Comparison of ENCODE assay signal across 8 cellular contexts in the genomic region with DNA sequence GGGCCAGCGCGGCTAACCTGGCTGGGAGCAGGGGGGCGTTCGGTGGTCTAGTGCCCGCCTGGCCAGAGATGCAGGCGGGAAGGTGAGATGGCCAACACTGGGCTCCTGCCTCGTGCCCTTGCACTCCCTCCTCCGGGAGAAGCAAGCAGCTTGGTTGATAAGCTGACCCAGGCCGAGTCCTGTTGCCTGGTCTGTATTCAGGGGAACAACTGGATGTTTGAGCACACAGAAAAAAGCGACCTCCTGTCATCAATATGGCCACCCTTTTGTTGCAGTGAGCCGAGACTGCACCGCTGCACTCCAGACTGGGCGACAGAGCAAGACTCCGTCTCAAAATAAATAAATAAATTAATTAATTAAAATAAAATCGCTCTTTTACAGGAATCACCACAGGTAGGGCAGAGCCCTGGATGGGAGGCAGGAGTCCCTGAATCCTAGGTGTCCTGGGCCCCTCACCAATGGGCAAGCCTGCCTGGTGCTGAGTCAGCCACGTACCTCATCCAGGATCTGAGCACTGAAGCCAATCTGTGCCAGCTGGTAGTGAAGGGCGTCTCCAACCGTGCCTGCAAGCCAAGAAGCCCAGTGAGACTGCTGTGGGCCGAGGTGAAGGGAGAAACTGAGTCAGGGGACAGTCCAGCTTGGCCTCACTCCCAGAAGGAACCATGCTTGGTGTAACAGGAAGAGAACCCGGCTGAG. TPM values are rescaled to one million over a fixed set of nuclear protein-coding genes. Genes with fewer than 3 reads are reported as not detected.
DNase-seq lines count a peak whose midpoint lies in the region; ATAC-seq and TF ChIP-seq lines count a peak whose summit lies in the region.

No MANE protein-coding gene starts in this region.

- TF ChIP-seq CTCF in neural cell (IDR thresholded peaks at IDR 0.05; ENCODE audit: poor library complexity, severe bottlenecking) (no peak), omental fat pad (IDR thresholded peaks at IDR 0.05) (no peak)

- H4K20me1 ChIP-seq in neural cell (ENCODE audit: insufficient read depth) = no peaks in the 10 kb centered on the region

- DNase-seq in CD8-positive, alpha-beta memory T cell = no peak
- no peak for DNase-seq in omental fat pad (ENCODE audit: low spot score)
- DNase-seq in LoVo (ENCODE audit: low spot score) = no peak
- no peak for DNase-seq in NCI-H774 (lab: John Stamatoyannopoulos, UW)

- H3K4me1 ChIP-seq in CD8-positive, alpha-beta memory T cell (ENCODE audit: insufficient read depth, low read length) = peaks cover 24% of the 10 kb centered on the region
- peaks cover 0 to 7% of the 10 kb centered on the region in 2 donors for H3K4me1 ChIP-seq in duodenal mucosa (ENCODE audit: control insufficient read depth in 1 of 2, insufficient read depth in 2 of 2, low read length in 2 of 2)

- no peaks in the 10 kb centered on the region for H3K9me2 ChIP-seq in neural cell (ENCODE audit: insufficient read depth, low read length)

- POLR2A ChIA-PET in CD8-positive, alpha-beta memory T cell (lab: Charles Lee) = interaction anchor here (0.5 to 0.6 kb wide), 3 partner anchors 34 to 1991 kb away, joined by 3 to 6 read pairs (median 5); no protein-coding TSS in a partner anchor

- no peaks in the 10 kb centered on the region for H3K9me3 Mint-ChIP-seq in CD8-positive, alpha-beta memory T cell
- peaks cover 0 to 4% (median 0%) of the 10 kb centered on the region in 3 donors for H3K9me3 Mint-ChIP-seq in IgD-negative memory B cell

- H3K4me3 Mint-ChIP-seq in CD8-positive, alpha-beta memory T cell = peak overlapping the region in 5 of 7 donors; percentile 15 to 83 (median 23)
- peak overlapping the region; percentile 40 to 68 (median 60) for H3K4me3 Mint-ChIP-seq in IgD-negative memory B cell

- H3K79me2 ChIP-seq in neural cell (replicated peaks; ENCODE audit: insufficient read depth, low read length) = no peaks in the 10 kb centered on the region

- H3K27ac ChIP-seq in CD8-positive, alpha-beta memory T cell (ENCODE audit: low read depth, low read length) = peak overlapping the region; percentile 59
- H3K27ac ChIP-seq in duodenal mucosa (ENCODE audit: low read depth, low read length) (peak overlapping the region; percentile 42), neural cell (ENCODE audit: low read length) (no peak overlapping the region)

- no peaks in the 10 kb centered on the region for H3K36me3 ChIP-seq in CD8-positive, alpha-beta memory T cell (ENCODE audit: insufficient read depth, low read length)
- no peaks in the 10 kb centered on the region for H3K36me3 ChIP-seq in duodenal mucosa (ENCODE audit: control insufficient read depth in 1 of 2, insufficient read depth in 2 of 2, low read length in 2 of 2)
- H3K36me3 ChIP-seq in neural cell (ENCODE audit: insufficient read depth, low read length) = no peaks in the 10 kb centered on the region

- no peaks in the 10 kb centered on the region for H3F3A ChIP-seq in neural cell (ENCODE audit: insufficient read depth, low read length, poor library complexity, severe bottlenecking)

- no peak overlapping the region for H3K4me2 ChIP-seq in neural cell (ENCODE audit: low read length)

- no peak overlapping the region for H2AFZ ChIP-seq in neural cell (ENCODE audit: low read depth, low read length)

- H3K27me3 Mint-ChIP-seq in CD8-positive, alpha-beta memory T cell = no peaks in the 10 kb centered on the region
- H3K27me3 Mint-ChIP-seq in IgD-negative memory B cell = no peaks in the 10 kb centered on the region

- CTCF ChIA-PET in CD8-positive, alpha-beta memory T cell (lab: Charles Lee) = interaction anchor here (1.2 to 9.8 kb wide), 3 partner anchors 11 to 72 kb away, joined by 3 to 85 read pairs (median 7); no protein-coding TSS in a partner anchor

- H3K9ac ChIP-seq in duodenal mucosa (ENCODE audit: low read depth in 1 of 2, low read length in 2 of 2) (peak overlapping the region; percentile 52 to 70), neural cell (ENCODE audit: low read length) (peak overlapping the region; percentile 23)

- H3K27me3 ChIP-seq in CD8-positive, alpha-beta memory T cell (ENCODE audit: insufficient read depth, low read length, poor library complexity, severe bottlenecking) = no peaks in the 10 kb centered on the region
- H3K27me3 ChIP-seq in duodenal mucosa (ENCODE audit: control insufficient read depth in 1 of 2, insufficient read depth in 2 of 2, low read length in 2 of 2) (no peaks in the 10 kb centered on the region), neural cell (ENCODE audit: insufficient read depth, low read depth, low read length) (no peaks in the 10 kb centered on the region)

- H3K27ac Mint-ChIP-seq in CD8-positive, alpha-beta memory T cell = peak overlapping the region in 7 of 8 donors; percentile 42 to 86 (median 74)
- H3K27ac Mint-ChIP-seq in IgD-negative memory B cell = peak overlapping the region in 2 of 3 donors; percentile 64 to 78

- no peak for TF ChIP-seq EP300 in neural cell (conservative IDR thresholded peaks at IDR 0.05; ENCODE audit: poor library complexity, severe bottlenecking)

- H3K4me3 ChIP-seq in CD8-positive, alpha-beta memory T cell (ENCODE audit: low read length) = peak overlapping the region; percentile 37
- H3K4me3 ChIP-seq in duodenal mucosa (ENCODE audit: low read depth in 1 of 2, low read length in 2 of 2) (peak overlapping the region; percentile 65 to 68), neural cell (ENCODE audit: low read length) (peak overlapping the region; percentile 51)

- no peaks in the 10 kb centered on the region for H3K9me3 ChIP-seq in CD8-positive, alpha-beta memory T cell (ENCODE audit: low read length)
- H3K9me3 ChIP-seq in duodenal mucosa (ENCODE audit: control insufficient read depth in 1 of 2, low read length in 2 of 2) = no peaks in the 10 kb centered on the region
- H3K9me3 ChIP-seq in neural cell (ENCODE audit: low read length) = no peaks in the 10 kb centered on the region

- no peak for TF ChIP-seq RAD21 in neural cell (conservative IDR thresholded peaks at IDR 0.05)

- H3K36me3 Mint-ChIP-seq in CD8-positive, alpha-beta memory T cell = peaks cover 0 to 35% (median 7%) of the 10 kb centered on the region in 3 donors
- H3K36me3 Mint-ChIP-seq in IgD-negative memory B cell = peaks cover 2% of the 10 kb centered on the region

- ATAC-seq in omental fat pad (ENCODE audit: low FRiP score) (no peak), HG03432 (IDR thresholded peaks at IDR 0.05; ENCODE audit: unreplicated experiment) (no peak)

- H3K4me1 Mint-ChIP-seq in CD8-positive, alpha-beta memory T cell = peaks cover 17 to 43% (median 24%) of the 10 kb centered on the region in 3 donors
- peaks cover 5 to 14% (median 7%) of the 10 kb centered on the region in 3 donors for H3K4me1 Mint-ChIP-seq in IgD-negative memory B cell

TF ChIP-seq in neural cell, 6 proteins besides CTCF, POLR2A, EP300 and RAD21:
- no peak for TF ChIP-seq POLR2AphosphoS5 (IDR thresholded peaks at IDR 0.05)
- TF ChIP-seq TAF1 (IDR thresholded peaks at IDR 0.05; ENCODE audit: low read depth) = no peak
- TF ChIP-seq EZH2 (IDR thresholded peaks at IDR 0.05; ENCODE audit: borderline replicate concordance, insufficient read depth, low read length, poor library complexity, severe bottlenecking) = no peak
- TF ChIP-seq MXI1 (conservative IDR thresholded peaks at IDR 0.05; ENCODE audit: poor library complexity, severe bottlenecking) = no peak
- no peak for TF ChIP-seq SMC3 (conservative IDR thresholded peaks at IDR 0.05; ENCODE audit: poor library complexity)
- TF ChIP-seq, protein P1, sequence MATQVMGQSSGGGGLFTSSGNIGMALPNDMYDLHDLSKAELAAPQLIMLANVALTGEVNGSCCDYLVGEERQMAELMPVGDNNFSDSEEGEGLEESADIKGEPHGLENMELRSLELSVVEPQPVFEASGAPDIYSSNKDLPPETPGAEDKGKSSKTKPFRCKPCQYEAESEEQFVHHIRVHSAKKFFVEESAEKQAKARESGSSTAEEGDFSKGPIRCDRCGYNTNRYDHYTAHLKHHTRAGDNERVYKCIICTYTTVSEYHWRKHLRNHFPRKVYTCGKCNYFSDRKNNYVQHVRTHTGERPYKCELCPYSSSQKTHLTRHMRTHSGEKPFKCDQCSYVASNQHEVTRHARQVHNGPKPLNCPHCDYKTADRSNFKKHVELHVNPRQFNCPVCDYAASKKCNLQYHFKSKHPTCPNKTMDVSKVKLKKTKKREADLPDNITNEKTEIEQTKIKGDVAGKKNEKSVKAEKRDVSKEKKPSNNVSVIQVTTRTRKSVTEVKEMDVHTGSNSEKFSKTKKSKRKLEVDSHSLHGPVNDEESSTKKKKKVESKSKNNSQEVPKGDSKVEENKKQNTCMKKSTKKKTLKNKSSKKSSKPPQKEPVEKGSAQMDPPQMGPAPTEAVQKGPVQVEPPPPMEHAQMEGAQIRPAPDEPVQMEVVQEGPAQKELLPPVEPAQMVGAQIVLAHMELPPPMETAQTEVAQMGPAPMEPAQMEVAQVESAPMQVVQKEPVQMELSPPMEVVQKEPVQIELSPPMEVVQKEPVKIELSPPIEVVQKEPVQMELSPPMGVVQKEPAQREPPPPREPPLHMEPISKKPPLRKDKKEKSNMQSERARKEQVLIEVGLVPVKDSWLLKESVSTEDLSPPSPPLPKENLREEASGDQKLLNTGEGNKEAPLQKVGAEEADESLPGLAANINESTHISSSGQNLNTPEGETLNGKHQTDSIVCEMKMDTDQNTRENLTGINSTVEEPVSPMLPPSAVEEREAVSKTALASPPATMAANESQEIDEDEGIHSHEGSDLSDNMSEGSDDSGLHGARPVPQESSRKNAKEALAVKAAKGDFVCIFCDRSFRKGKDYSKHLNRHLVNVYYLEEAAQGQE (IDR thresholded peaks at IDR 0.05; ENCODE audit: borderline replicate concordance) = no peak

RNA-seq across cellular contexts. Expression of a gene that starts 31.8 kb away (rescaled TPM):
- 10 to 100 TPM; 16.0 to 16.6 TPM for total RNA-seq in CD8-positive, alpha-beta memory T cell
- polyA plus RNA-seq in CD8-positive, alpha-beta memory T cell = 0.09 TPM
- 0.34 TPM for polyA plus RNA-seq in IgD-negative memory B cell
- 0.22 and 0.32 TPM in 2 replicates for polyA plus RNA-seq in neural cell
- polyA minus RNA-seq in neural cell = 0.46 and 0.49 TPM in 2 replicates
- total RNA-seq in omental fat pad = under 1 TPM in 3 of 4 donors, not detected in 1; 0.19 to 0.69 (median 0.24) TPM

RNA-seq across cellular contexts. Expression of a gene that starts 45.5 kb away (rescaled TPM):
- 10 to 100 TPM; 46.6 to 47.3 TPM for total RNA-seq in CD8-positive, alpha-beta memory T cell
- polyA plus RNA-seq in CD8-positive, alpha-beta memory T cell = 66.6 TPM
- polyA plus RNA-seq in IgD-negative memory B cell = 125 TPM
- polyA plus RNA-seq in neural cell = 143 and 169 TPM in 2 replicates
- 22.2 and 24.4 TPM in 2 replicates for polyA minus RNA-seq in neural cell
- total RNA-seq in omental fat pad = 10 to 100 TPM; 17.0 to 30.7 (median 22.2) TPM

RNA-seq across cellular contexts. Expression of a gene that starts 59.5 kb away (rescaled TPM):
- total RNA-seq in CD8-positive, alpha-beta memory T cell = 10 to 100 TPM in 1 of 2 experiments, 1 to 10 TPM in 1; 9.8 to 12.0 TPM
- polyA plus RNA-seq in CD8-positive, alpha-beta memory T cell = 37.4 TPM
- polyA plus RNA-seq in IgD-negative memory B cell (764 TPM), neural cell (7.0 and 9.0 TPM in 2 replicates)
- polyA minus RNA-seq in neural cell = 1.9 and 2.8 TPM in 2 replicates
- total RNA-seq in omental fat pad = 1 to 10 TPM in 1 of 4 donors, under 1 TPM in 3; 0.84 to 2.4 (median 0.94) TPM

Comparison
In these comparisons a context has a peak if more than half of its experiments do, and no peak if none do; other contexts are left out.
1. RNA of a gene that starts 59.5 kb away (polyA plus RNA-seq): 764 TPM in IgD-negative memory B cell (single experiment); 37.4 TPM in CD8-positive, alpha-beta memory T cell (single experiment) and 7.0 to 9.0 TPM in neural cell; every median in the first group is over 10 times any median in the second.
2. Peak in every context shown above with its lines, with median percentiles within 50 percentile points of each other: H3K4me3 ChIP-seq.